15 cellular contexts compared by ENCODE assay signal in the genomic region with DNA sequence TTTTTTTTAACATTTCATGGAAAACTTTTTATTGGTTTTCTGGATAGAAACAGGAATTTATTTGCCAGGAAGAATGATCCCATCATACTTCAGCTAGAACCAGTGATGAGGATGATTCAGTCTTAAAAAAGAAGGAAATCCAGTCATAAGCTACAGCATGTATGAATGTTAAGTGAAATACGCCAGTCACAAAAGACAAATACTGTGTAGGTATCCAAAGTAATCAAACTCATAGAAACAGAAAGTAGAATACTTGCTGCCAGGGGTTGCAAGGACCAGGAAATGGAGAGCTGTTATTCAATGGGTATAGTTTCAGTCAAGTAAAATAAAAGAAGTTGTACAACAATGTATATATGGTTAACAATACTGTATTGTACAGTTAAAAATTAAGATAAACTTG. TPM values are rescaled to one million over a fixed set of nuclear protein-coding genes. Genes with fewer than 3 reads are reported as not detected.
DNase-seq lines count a peak whose midpoint lies in the region; ATAC-seq and FAIRE-seq lines count a peak whose summit lies in the region.
"Had no signal": no experiment of that assay in that cellular context is flagged by ENCODE, and none has a peak within 500 bp of the region (broad histone marks: within the 10 kb centered on the region; RNA-seq: fewer than 3 reads in every experiment).

No MANE protein-coding gene starts in this region.

- H3K27ac Mint-ChIP-seq in activated CD8-positive, alpha-beta memory T cell treated with anti-CD3 and anti-CD28 coated beads, Interleukin-2, amount 10 ng/mL, durations not matched to agents 7 days and 5 days: peak overlapping the region; percentile 39
- H3K27ac Mint-ChIP-seq: type B pancreatic cell had no signal

- ATAC-seq in activated CD8-positive, alpha-beta memory T cell treated with anti-CD3 and anti-CD28 coated beads, Interleukin-2, amount 10 ng/mL, durations not matched to agents 7 days and 5 days: peak; percentile 64
- peak; percentile 58 for ATAC-seq in HG03135 (IDR thresholded peaks at IDR 0.05; ENCODE audit: unreplicated experiment)

- H3K4me1 Mint-ChIP-seq in activated CD8-positive, alpha-beta memory T cell treated with anti-CD3 and anti-CD28 coated beads, Interleukin-2, amount 10 ng/mL, durations not matched to agents 7 days and 5 days: peaks cover 16% of the 10 kb centered on the region

- H3K36me3 Mint-ChIP-seq in activated CD8-positive, alpha-beta memory T cell treated with anti-CD3 and anti-CD28 coated beads, Interleukin-2, amount 10 ng/mL, durations not matched to agents 7 days and 5 days: peaks cover 36% of the 10 kb centered on the region

- no peak overlapping the region for H3K4me3 Mint-ChIP-seq in activated CD8-positive, alpha-beta memory T cell treated with anti-CD3 and anti-CD28 coated beads, Interleukin-2, amount 10 ng/mL, durations not matched to agents 7 days and 5 days
- H3K4me3 Mint-ChIP-seq: type B pancreatic cell had no signal

- peak; percentile 41 for FAIRE-seq in small intestine (lab: Jason Lieb, UNC)

- H3K9me3 ChIP-seq in small intestine (ENCODE audit: control insufficient read depth, low read depth): no peaks in the 10 kb centered on the region
- H3K9me3 ChIP-seq: left ventricle myocardium inferior, spleen had no signal

- no peak overlapping the region for H3K4me3 ChIP-seq in small intestine (ENCODE audit: low read depth in 1 of 2, low read length in 2 of 2)
- H3K4me3 ChIP-seq: left ventricle myocardium inferior, spleen had no signal

- CTCF ChIA-PET in activated CD8-positive, alpha-beta memory T cell treated with anti-CD3 and anti-CD28 coated beads, Interleukin-2, amount 10 ng/mL, durations not matched to agents 7 days and 5 days (lab: Charles Lee): interaction anchor here (0.6 to 0.8 kb wide), 3 partner anchors 18 to 132 kb away, joined by 3 to 4 read pairs (median 3); no protein-coding TSS in a partner anchor

- no peak overlapping the region for H3K27ac ChIP-seq in small intestine (ENCODE audit: low read depth in 1 of 2, low read length in 1 of 2)
- H3K27ac ChIP-seq: left ventricle myocardium inferior had no signal

- whole genome bisulfite sequencing in small intestine, 3 donors: 29 to 70% (median 53%) methylated on average over 1 of the region's 1 CpG

- peaks cover 0 to 3% of the 10 kb centered on the region in 2 donors for H3K36me3 ChIP-seq in small intestine (ENCODE audit: control insufficient read depth in 2 of 2, insufficient read depth in 2 of 2, low read length in 2 of 2)

- no peaks in the 10 kb centered on the region for H3K9me3 Mint-ChIP-seq in activated CD8-positive, alpha-beta memory T cell treated with anti-CD3 and anti-CD28 coated beads, Interleukin-2, amount 10 ng/mL, durations not matched to agents 7 days and 5 days (ENCODE audit: low read depth)
- H3K9me3 Mint-ChIP-seq: type B pancreatic cell had no signal

- no peak for DNase-seq in activated CD8-positive, alpha-beta memory T cell treated with anti-CD3 and anti-CD28 coated beads, Interleukin-2, amount 10 ng/mL, durations not matched to agents 7 days and 5 days
- no peak for DNase-seq in activated CD8-positive, alpha-beta memory T cell treated with anti-CD3 and anti-CD28 coated beads for 24 hours
- DNase-seq in dermis blood vessel endothelial cell (peak; percentile 81), small intestine (peak; percentile 17), NAMALWA (ENCODE audit: low spot score) (no peak)
- no peak for DNase-seq in stimulated activated CD4-positive, alpha-beta T cell treated with anti-CD3 and anti-CD28 coated beads, Interleukin-12 subunit alpha, Interleukin-12 subunit beta, amount 100 ng/mL, for 4 hours
- no peak for DNase-seq in activated CD4-positive, alpha-beta T cell treated with anti-CD3 and anti-CD28 coated beads for 4 hours
- DNase-seq: ACHN; effector CD4-positive, alpha-beta T cell; head of caudate nucleus; left ventricle myocardium inferior; NCI-H510A; spleen had no signal

- no peaks in the 10 kb centered on the region for H3K27me3 ChIP-seq in small intestine (ENCODE audit: control insufficient read depth in 2 of 2, insufficient read depth in 2 of 2, low read length in 2 of 2)
- H3K27me3 ChIP-seq: spleen had no signal

- H3K27me3 Mint-ChIP-seq in activated CD8-positive, alpha-beta memory T cell treated with anti-CD3 and anti-CD28 coated beads, Interleukin-2, amount 10 ng/mL, durations not matched to agents 7 days and 5 days: no peaks in the 10 kb centered on the region
- H3K27me3 Mint-ChIP-seq: type B pancreatic cell had no signal

- no peaks in the 10 kb centered on the region for H3K4me1 ChIP-seq in small intestine (ENCODE audit: control insufficient read depth in 2 of 2, insufficient read depth in 1 of 2, low read depth in 1 of 2, low read length in 1 of 2)

RNA-seq across cellular contexts. Expression of a gene that starts 21.3 kb away (rescaled TPM):
- 10 to 100 TPM; 57.0 to 70.0 TPM for total RNA-seq in activated CD8-positive, alpha-beta memory T cell treated with anti-CD3 and anti-CD28 coated beads, Interleukin-2, amount 10 ng/mL, durations not matched to agents 7 days and 5 days
- total RNA-seq in dermis blood vessel endothelial cell: 30.0 and 71.6 TPM in 2 replicates
- 10 to 100 TPM; 19.9 to 21.5 (median 20.0) TPM for polyA plus RNA-seq in small intestine

Comparison
In these comparisons a context has a peak if more than half of its experiments do, and no peak if none do; other contexts are left out.
1. DNase-seq: peak in dermis blood vessel endothelial cell (single experiment) and small intestine (single experiment); none in activated CD8-positive, alpha-beta memory T cell treated with anti-CD3 and anti-CD28 coated beads, Interleukin-2, amount 10 ng/mL, durations not matched to agents 7 days and 5 days (single experiment), activated CD8-positive, alpha-beta memory T cell treated with anti-CD3 and anti-CD28 coated beads for 24 hours (single experiment), stimulated activated CD4-positive, alpha-beta T cell treated with anti-CD3 and anti-CD28 coated beads, Interleukin-12 subunit alpha, Interleukin-12 subunit beta, amount 100 ng/mL, for 4 hours (single experiment), activated CD4-positive, alpha-beta T cell treated with anti-CD3 and anti-CD28 coated beads for 4 hours (0 of 2) and NAMALWA (single experiment).